Comparison of ENCODE assay signal across 8 cellular contexts in genomic region chr16:70453891-70454220, GRCh38. TPM values are rescaled to one million over a fixed set of nuclear protein-coding genes. Genes with fewer than 3 reads are reported as not detected.
DNase-seq lines count a peak whose midpoint lies in the region; ATAC-seq and TF ChIP-seq lines count a peak whose summit lies in the region.

No MANE protein-coding gene starts in this region.

- H3K9ac ChIP-seq in iPS-20b (ENCODE audit: low read depth, low read length), result peak overlapping the region; percentile 91

- POLR2A ChIA-PET in activated naive CD8-positive, alpha-beta T cell treated with anti-CD3 and anti-CD28 coated beads, Interleukin-2, amount 10 ng/mL, durations not matched to agents 7 days and 5 days (lab: Charles Lee), result interaction anchor here (0.6 to 2.7 kb wide), 7 partner anchors 9 to 1115 kb away, joined by 3 to 35 read pairs (median 4); partner anchors contain the start of gene ST3GAL2

- no peaks in the 10 kb centered on the region for H3K27me3 ChIP-seq in iPS-20b (ENCODE audit: insufficient read depth, low read length)

- H3K36me3 ChIP-seq in iPS-20b (ENCODE audit: insufficient read depth, low read depth, low read length), result no peaks in the 10 kb centered on the region

- TF ChIP-seq CTCF in CD14-positive monocyte (IDR thresholded peaks at IDR 0.05), result no peak

- H3K9me3 ChIP-seq in iPS-20b (ENCODE audit: insufficient read depth, low read depth, low read length), result no peaks in the 10 kb centered on the region

- DNase-seq in CD14-positive monocyte (ENCODE audit: low spot score), result no peak
- no peak for DNase-seq in activated naive CD8-positive, alpha-beta T cell treated with anti-CD3 and anti-CD28 coated beads, Interleukin-2, amount 10 ng/mL, durations not matched to agents 7 days and 5 days
- DNase-seq in stimulated activated naive CD8-positive, alpha-beta T cell treated with anti-CD3 and anti-CD28 coated beads, Interleukin-15, amount 100 ng/mL, for 72 hours, result no peak
- DNase-seq in NCI-H2171 treated with DMSO at 0.1 percent for 48 hours (lab: John Stamatoyannopoulos, UW), result no peak

- peaks cover 12 to 28% (median 13%) of the 10 kb centered on the region in 3 donors for H3K27me3 Mint-ChIP-seq in CD14-positive monocyte (ENCODE audit: low read depth in 3 of 3)
- H3K27me3 Mint-ChIP-seq in activated naive CD8-positive, alpha-beta T cell treated with anti-CD3 and anti-CD28 coated beads, Interleukin-2, amount 10 ng/mL, durations not matched to agents 7 days and 5 days, result no peaks in the 10 kb centered on the region
- no peaks in the 10 kb centered on the region for H3K27me3 Mint-ChIP-seq in stimulated activated naive CD8-positive, alpha-beta T cell treated with anti-CD3 and anti-CD28 coated beads, Interleukin-15, amount 100 ng/mL, for 72 hours

- intact Hi-C loops in CD14-positive monocyte (cut with micrococcal nuclease), result loop anchor here (2.0 to 10.0 kb wide), 3 partner anchors 55 to 71 kb away; partner anchors contain the start of genes COG4 (in 1 of the 2) and SF3B3 (in 1 of the 2)

- H3K27ac Mint-ChIP-seq in CD14-positive monocyte, result peak overlapping the region; percentile 38 to 98 (median 94)
- peak overlapping the region; percentile 87 for H3K27ac Mint-ChIP-seq in activated naive CD8-positive, alpha-beta T cell treated with anti-CD3 and anti-CD28 coated beads, Interleukin-2, amount 10 ng/mL, durations not matched to agents 7 days and 5 days
- H3K27ac Mint-ChIP-seq in stimulated activated naive CD8-positive, alpha-beta T cell treated with anti-CD3 and anti-CD28 coated beads, Interleukin-15, amount 100 ng/mL, for 72 hours, result peak overlapping the region; percentile 96 to 99

- H3K4me1 ChIP-seq in iPS-20b (ENCODE audit: insufficient read depth, low read length), result peaks cover 3% of the 10 kb centered on the region; the same call in 1 of the 2 replicates

- H3K36me3 Mint-ChIP-seq in CD14-positive monocyte, result no peaks in the 10 kb centered on the region
- H3K36me3 Mint-ChIP-seq in activated naive CD8-positive, alpha-beta T cell treated with anti-CD3 and anti-CD28 coated beads, Interleukin-2, amount 10 ng/mL, durations not matched to agents 7 days and 5 days, result no peaks in the 10 kb centered on the region

- no peaks in the 10 kb centered on the region for H3K9me3 Mint-ChIP-seq in CD14-positive monocyte
- no peaks in the 10 kb centered on the region for H3K9me3 Mint-ChIP-seq in activated naive CD8-positive, alpha-beta T cell treated with anti-CD3 and anti-CD28 coated beads, Interleukin-2, amount 10 ng/mL, durations not matched to agents 7 days and 5 days
- H3K9me3 Mint-ChIP-seq in stimulated activated naive CD8-positive, alpha-beta T cell treated with anti-CD3 and anti-CD28 coated beads, Interleukin-15, amount 100 ng/mL, for 72 hours, result no peaks in the 10 kb centered on the region

- H3K4me3 Mint-ChIP-seq in CD14-positive monocyte, result peak overlapping the region; percentile 80 to 90
- peak overlapping the region; percentile 89 for H3K4me3 Mint-ChIP-seq in activated naive CD8-positive, alpha-beta T cell treated with anti-CD3 and anti-CD28 coated beads, Interleukin-2, amount 10 ng/mL, durations not matched to agents 7 days and 5 days
- peak overlapping the region; percentile 92 to 94 for H3K4me3 Mint-ChIP-seq in stimulated activated naive CD8-positive, alpha-beta T cell treated with anti-CD3 and anti-CD28 coated beads, Interleukin-15, amount 100 ng/mL, for 72 hours

- ATAC-seq in HG03025 (IDR thresholded peaks at IDR 0.05; ENCODE audit: low FRiP score, unreplicated experiment) (peak; percentile 13), HG03095 (IDR thresholded peaks at IDR 0.05; ENCODE audit: unreplicated experiment) (no peak), GM18519 (IDR thresholded peaks at IDR 0.05; ENCODE audit: low FRiP score, unreplicated experiment) (no peak)
- no peak for ATAC-seq in activated naive CD8-positive, alpha-beta T cell treated with anti-CD3 and anti-CD28 coated beads, Interleukin-2, amount 10 ng/mL, durations not matched to agents 7 days and 5 days (ENCODE audit: low read depth)
- ATAC-seq in stimulated activated naive CD8-positive, alpha-beta T cell treated with anti-CD3 and anti-CD28 coated beads, Interleukin-15, amount 100 ng/mL, for 72 hours, result no peak

- peaks cover 24% of the 10 kb centered on the region for H3K4me1 Mint-ChIP-seq in CD14-positive monocyte
- H3K4me1 Mint-ChIP-seq in activated naive CD8-positive, alpha-beta T cell treated with anti-CD3 and anti-CD28 coated beads, Interleukin-2, amount 10 ng/mL, durations not matched to agents 7 days and 5 days, result peaks cover 17% of the 10 kb centered on the region
- peaks cover 27% of the 10 kb centered on the region for H3K4me1 Mint-ChIP-seq in stimulated activated naive CD8-positive, alpha-beta T cell treated with anti-CD3 and anti-CD28 coated beads, Interleukin-15, amount 100 ng/mL, for 72 hours

- H3K4me3 ChIP-seq in iPS-20b (ENCODE audit: low read length), result peak overlapping the region; percentile 75

- peak overlapping the region; percentile 87 for H3K27ac ChIP-seq in iPS-20b (ENCODE audit: low read length)

RNA-seq across cellular contexts. Expression of gene FCSK, which starts 0.5 kb away (rescaled TPM):
- 1 to 10 TPM; 4.2 to 6.4 TPM for polyA plus RNA-seq in CD14-positive monocyte
- 10 to 100 TPM; 24.3 to 26.0 TPM for total RNA-seq in activated naive CD8-positive, alpha-beta T cell treated with anti-CD3 and anti-CD28 coated beads, Interleukin-2, amount 10 ng/mL, durations not matched to agents 7 days and 5 days

RNA-seq across cellular contexts. Expression of gene ST3GAL2, which starts 15.0 kb away (rescaled TPM):
- polyA plus RNA-seq in CD14-positive monocyte, result 10 to 100 TPM; 13.5 to 20.0 TPM
- total RNA-seq in activated naive CD8-positive, alpha-beta T cell treated with anti-CD3 and anti-CD28 coated beads, Interleukin-2, amount 10 ng/mL, durations not matched to agents 7 days and 5 days, result 10 to 100 TPM; 31.9 to 38.6 TPM
